In the genomic region with DNA sequence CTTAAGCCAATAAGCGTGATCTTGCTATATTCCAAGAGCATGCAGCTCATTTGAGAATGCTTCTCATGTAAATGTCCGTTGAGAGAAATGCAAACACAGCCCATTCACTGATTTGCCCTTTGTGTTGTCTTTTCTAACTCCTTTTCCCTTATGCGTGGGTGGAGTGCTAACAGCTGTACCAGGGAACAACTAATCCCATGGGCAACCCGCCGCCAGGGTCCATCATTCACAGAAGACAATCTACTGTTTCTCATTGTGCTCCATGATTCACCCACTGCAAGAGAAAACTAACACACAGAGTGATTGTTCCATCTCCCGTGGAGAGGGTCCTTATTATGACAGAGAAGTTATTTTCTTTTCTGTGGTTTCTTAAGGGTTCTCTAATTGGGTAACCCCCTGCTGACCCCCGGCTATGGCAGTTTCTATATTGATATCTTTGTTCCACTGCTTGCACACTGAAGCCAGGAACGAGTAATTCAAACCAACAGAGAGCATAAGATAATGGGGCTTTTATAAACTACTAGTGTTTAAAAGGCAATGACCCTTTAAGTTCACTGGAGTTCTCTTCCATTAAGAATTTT, we compare ENCODE assay signal across 1 cellular context.
TF ChIP-seq lines count a peak whose summit lies in the region.

No MANE protein-coding gene starts in this region.

TF ChIP-seq in HepG2, 621 proteins besides CTCF, POLR2A, EP300 and RAD21:
- TF ChIP-seq, protein P1, sequence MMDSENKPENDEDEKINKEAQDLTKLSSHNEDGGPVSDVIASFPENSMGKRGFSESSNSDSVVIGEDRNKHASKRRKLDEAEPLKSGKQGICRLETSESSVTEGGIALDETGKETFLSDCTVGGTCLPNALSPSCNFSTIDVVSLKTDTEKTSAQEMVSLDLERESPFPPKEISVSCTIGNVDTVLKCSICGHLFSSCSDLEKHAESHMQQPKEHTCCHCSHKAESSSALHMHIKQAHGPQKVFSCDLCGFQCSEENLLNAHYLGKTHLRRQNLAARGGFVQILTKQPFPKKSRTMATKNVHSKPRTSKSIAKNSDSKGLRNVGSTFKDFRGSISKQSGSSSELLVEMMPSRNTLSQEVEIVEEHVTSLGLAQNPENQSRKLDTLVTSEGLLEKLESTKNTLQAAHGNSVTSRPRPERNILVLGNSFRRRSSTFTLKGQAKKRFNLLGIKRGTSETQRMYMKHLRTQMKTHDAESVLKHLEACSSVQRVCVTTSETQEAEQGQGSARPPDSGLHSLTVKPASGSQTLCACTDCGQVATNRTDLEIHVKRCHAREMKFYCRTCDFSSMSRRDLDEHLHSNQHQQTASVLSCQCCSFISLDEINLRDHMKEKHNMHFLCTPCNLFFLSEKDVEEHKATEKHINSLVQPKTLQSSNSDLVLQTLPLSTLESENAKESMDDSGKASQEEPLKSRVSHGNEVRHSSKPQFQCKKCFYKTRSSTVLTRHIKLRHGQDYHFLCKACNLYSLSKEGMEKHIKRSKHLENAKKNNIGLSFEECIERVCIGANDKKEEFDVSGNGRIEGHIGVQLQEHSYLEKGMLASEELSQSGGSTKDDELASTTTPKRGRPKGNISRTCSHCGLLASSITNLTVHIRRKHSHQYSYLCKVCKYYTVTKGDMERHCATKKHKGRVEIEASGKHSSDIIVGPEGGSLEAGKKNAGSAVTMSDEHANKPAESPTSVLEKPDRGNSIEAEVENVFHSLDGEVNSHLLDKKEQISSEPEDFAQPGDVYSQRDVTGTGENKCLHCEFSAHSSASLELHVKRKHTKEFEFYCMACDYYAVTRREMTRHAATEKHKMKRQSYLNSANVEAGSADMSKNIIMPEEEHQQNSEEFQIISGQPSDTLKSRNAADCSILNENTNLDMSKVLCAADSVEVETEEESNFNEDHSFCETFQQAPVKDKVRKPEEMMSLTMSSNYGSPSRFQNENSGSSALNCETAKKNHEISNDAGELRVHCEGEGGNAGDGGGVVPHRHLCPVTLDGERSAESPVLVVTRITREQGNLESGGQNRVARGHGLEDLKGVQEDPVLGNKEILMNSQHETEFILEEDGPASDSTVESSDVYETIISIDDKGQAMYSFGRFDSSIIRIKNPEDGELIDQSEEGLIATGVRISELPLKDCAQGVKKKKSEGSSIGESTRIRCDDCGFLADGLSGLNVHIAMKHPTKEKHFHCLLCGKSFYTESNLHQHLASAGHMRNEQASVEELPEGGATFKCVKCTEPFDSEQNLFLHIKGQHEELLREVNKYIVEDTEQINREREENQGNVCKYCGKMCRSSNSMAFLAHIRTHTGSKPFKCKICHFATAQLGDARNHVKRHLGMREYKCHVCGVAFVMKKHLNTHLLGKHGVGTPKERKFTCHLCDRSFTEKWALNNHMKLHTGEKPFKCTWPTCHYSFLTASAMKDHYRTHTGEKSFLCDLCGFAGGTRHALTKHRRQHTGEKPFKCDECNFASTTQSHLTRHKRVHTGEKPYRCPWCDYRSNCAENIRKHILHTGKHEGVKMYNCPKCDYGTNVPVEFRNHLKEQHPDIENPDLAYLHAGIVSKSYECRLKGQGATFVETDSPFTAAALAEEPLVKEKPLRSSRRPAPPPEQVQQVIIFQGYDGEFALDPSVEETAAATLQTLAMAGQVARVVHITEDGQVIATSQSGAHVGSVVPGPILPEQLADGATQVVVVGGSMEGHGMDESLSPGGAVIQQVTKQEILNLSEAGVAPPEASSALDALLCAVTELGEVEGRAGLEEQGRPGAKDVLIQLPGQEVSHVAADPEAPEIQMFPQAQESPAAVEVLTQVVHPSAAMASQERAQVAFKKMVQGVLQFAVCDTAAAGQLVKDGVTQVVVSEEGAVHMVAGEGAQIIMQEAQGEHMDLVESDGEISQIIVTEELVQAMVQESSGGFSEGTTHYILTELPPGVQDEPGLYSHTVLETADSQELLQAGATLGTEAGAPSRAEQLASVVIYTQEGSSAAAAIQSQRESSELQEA (CRISPR knock-in tag; IDR thresholded peaks at IDR 0.05; ENCODE audit: not compliant biosample characterization) = no peak
- TF ChIP-seq, protein P2, sequence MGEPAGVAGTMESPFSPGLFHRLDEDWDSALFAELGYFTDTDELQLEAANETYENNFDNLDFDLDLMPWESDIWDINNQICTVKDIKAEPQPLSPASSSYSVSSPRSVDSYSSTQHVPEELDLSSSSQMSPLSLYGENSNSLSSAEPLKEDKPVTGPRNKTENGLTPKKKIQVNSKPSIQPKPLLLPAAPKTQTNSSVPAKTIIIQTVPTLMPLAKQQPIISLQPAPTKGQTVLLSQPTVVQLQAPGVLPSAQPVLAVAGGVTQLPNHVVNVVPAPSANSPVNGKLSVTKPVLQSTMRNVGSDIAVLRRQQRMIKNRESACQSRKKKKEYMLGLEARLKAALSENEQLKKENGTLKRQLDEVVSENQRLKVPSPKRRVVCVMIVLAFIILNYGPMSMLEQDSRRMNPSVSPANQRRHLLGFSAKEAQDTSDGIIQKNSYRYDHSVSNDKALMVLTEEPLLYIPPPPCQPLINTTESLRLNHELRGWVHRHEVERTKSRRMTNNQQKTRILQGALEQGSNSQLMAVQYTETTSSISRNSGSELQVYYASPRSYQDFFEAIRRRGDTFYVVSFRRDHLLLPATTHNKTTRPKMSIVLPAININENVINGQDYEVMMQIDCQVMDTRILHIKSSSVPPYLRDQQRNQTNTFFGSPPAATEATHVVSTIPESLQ (CRISPR knock-in tag; conservative IDR thresholded peaks at IDR 0.05) = no peak
- TF ChIP-seq ZNF160 (CRISPR knock-in tag; IDR thresholded peaks at IDR 0.05) (no peak), ARID3A (IDR thresholded peaks at IDR 0.05; ENCODE audit: low read depth, low read length) (no peak), ZNF580 (CRISPR knock-in tag; IDR thresholded peaks at IDR 0.05; ENCODE audit: borderline replicate concordance, low read depth) (no peak), SKI (IDR thresholded peaks at IDR 0.05; ENCODE audit: partially characterized antibody) (no peak), ARID4A (CRISPR knock-in tag; IDR thresholded peaks at IDR 0.05; ENCODE audit: borderline replicate concordance) (no peak), RARA (CRISPR knock-in tag; IDR thresholded peaks at IDR 0.05) (no peak), ZBTB38 (CRISPR knock-in tag; IDR thresholded peaks at IDR 0.05) (no peak), TP53 (CRISPR knock-in tag; conservative IDR thresholded peaks at IDR 0.05) (no peak), ZNF605 (CRISPR knock-in tag; IDR thresholded peaks at IDR 0.05) (no peak), ZBTB2 (CRISPR knock-in tag; IDR thresholded peaks at IDR 0.05; ENCODE audit: low read depth) (no peak), ELF4 (CRISPR knock-in tag; IDR thresholded peaks at IDR 0.05; ENCODE audit: borderline replicate concordance) (no peak), ZFP36L2 (CRISPR knock-in tag; IDR thresholded peaks at IDR 0.05) (no peak), MEIS2 (CRISPR knock-in tag; IDR thresholded peaks at IDR 0.05) (no peak), TMF1 (CRISPR knock-in tag; IDR thresholded peaks at IDR 0.05; ENCODE audit: low read depth) (no peak), ZFP36L1 (CRISPR knock-in tag; IDR thresholded peaks at IDR 0.05) (no peak), RBM22 (optimal IDR thresholded peaks at IDR 0.05; ENCODE audit: low read length) (no peak), RFXANK (CRISPR knock-in tag; IDR thresholded peaks at IDR 0.05) (no peak)
